ENCODE assay signal across 21 cellular contexts in the genomic region with DNA sequence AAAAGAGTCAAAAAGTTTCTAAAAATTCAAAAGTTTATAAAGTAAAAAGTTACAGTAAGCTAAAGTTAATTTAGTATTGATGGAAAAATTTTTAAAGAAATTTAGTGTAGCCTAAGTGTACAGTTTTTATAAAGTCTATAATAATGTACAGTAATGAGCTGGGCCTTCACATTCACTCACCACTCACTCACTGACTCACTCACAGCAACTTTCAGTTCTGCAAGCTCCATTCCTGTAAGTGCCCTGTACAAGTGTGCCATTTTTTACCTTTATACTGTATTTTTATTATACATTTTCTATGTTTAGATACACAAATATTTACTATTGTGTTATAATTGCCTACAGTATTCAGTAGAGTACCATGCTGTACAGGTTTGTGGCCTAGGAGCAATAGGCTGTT.
"Had no signal": no experiment of that assay in that cellular context is flagged by ENCODE, and none has a peak within 500 bp of the region (broad histone marks: within the 10 kb centered on the region; RNA-seq: fewer than 3 reads in every experiment).

No MANE protein-coding gene starts in this region.

- H3K4me3 ChIP-seq: adrenal gland, breast epithelium, spleen, tibial artery had no signal

- H3K27ac ChIP-seq: adrenal gland, breast epithelium, spleen, tibial artery, WERI-Rb-1 had no signal

- ATAC-seq: activated CD8-positive, alpha-beta memory T cell treated with anti-CD3 and anti-CD28 coated beads, Interleukin-2, amount 10 ng/mL, durations not matched to agents 7 days and 5 days; stimulated activated naive CD8-positive, alpha-beta T cell treated with anti-CD3 and anti-CD28 coated beads, Interleukin-15, Interleukin-2, amounts not matched to agents 100 U/mL and 50 U/mL, for 24 hours; T-helper 17 cell had no signal

- H3K27ac Mint-ChIP-seq: activated CD4-positive, alpha-beta memory T cell treated with anti-CD3 and anti-CD28 coated beads, Interleukin-2, amount 10 ng/mL, durations not matched to agents 7 days and 5 days; activated CD8-positive, alpha-beta memory T cell treated with anti-CD3 and anti-CD28 coated beads, Interleukin-2, amount 10 ng/mL, durations not matched to agents 7 days and 5 days; activated naive CD4-positive, alpha-beta T cell treated with anti-CD3 and anti-CD28 coated beads, Interleukin-2, amount 50 U/mL, for 24 hours; memory B cell; T-helper 17 cell had no signal

- H3K27me3 ChIP-seq: adrenal gland, breast epithelium, spleen, tibial artery had no signal

- H3K4me3 Mint-ChIP-seq: activated CD4-positive, alpha-beta memory T cell treated with anti-CD3 and anti-CD28 coated beads, Interleukin-2, amount 10 ng/mL, durations not matched to agents 7 days and 5 days; activated CD8-positive, alpha-beta memory T cell treated with anti-CD3 and anti-CD28 coated beads, Interleukin-2, amount 10 ng/mL, durations not matched to agents 7 days and 5 days; activated naive CD4-positive, alpha-beta T cell treated with anti-CD3 and anti-CD28 coated beads, Interleukin-2, amount 50 U/mL, for 24 hours; memory B cell; T-helper 17 cell had no signal

- H3K27me3 Mint-ChIP-seq: activated naive CD4-positive, alpha-beta T cell treated with anti-CD3 and anti-CD28 coated beads, Interleukin-2, amount 50 U/mL, for 24 hours; memory B cell; T-helper 17 cell had no signal

- H3K9me3 ChIP-seq: adrenal gland had no signal

- H3K36me3 Mint-ChIP-seq: activated CD8-positive, alpha-beta memory T cell treated with anti-CD3 and anti-CD28 coated beads, Interleukin-2, amount 10 ng/mL, durations not matched to agents 7 days and 5 days had no signal

- H3K4me1 Mint-ChIP-seq: activated CD4-positive, alpha-beta memory T cell treated with anti-CD3 and anti-CD28 coated beads, Interleukin-2, amount 10 ng/mL, durations not matched to agents 7 days and 5 days; activated CD8-positive, alpha-beta memory T cell treated with anti-CD3 and anti-CD28 coated beads, Interleukin-2, amount 10 ng/mL, durations not matched to agents 7 days and 5 days; T-helper 17 cell had no signal

- H3K36me3 ChIP-seq: adrenal gland, breast epithelium, spleen, tibial artery, WERI-Rb-1 had no signal

- H3K4me1 ChIP-seq: adrenal gland, breast epithelium, spleen, tibial artery had no signal

- DNase-seq: activated CD4-positive, alpha-beta memory T cell treated with anti-CD3 and anti-CD28 coated beads, Interleukin-2, amount 10 ng/mL, durations not matched to agents 7 days and 5 days; activated CD4-positive, alpha-beta T cell treated with anti-CD3 and anti-CD28 coated beads for 4 hours; activated CD8-positive, alpha-beta memory T cell treated with anti-CD3 and anti-CD28 coated beads, Interleukin-2, amount 10 ng/mL, durations not matched to agents 7 days and 5 days; activated effector memory CD4-positive, alpha-beta T cell treated with anti-CD3 and anti-CD28 coated beads, Interleukin-2, amount 50 U/mL, for 16 hours; adrenal gland; cerebellar nuclear complex; cortex of kidney; occipital lobe; posterior cingulate gyrus; retina; spleen; stimulated activated CD4-positive, alpha-beta T cell treated with anti-CD3 and anti-CD28 coated beads, Interleukin-1b, Interleukin-23, amount 100 ng/mL, for 48 hours; stimulated activated CD8-positive, alpha-beta memory T cell treated with anti-CD3 and anti-CD28 coated beads, Interleukin-4, amount 100 ng/mL, for 48 hours; stimulated activated naive CD8-positive, alpha-beta T cell treated with anti-CD3 and anti-CD28 coated beads, Interleukin-15, Interleukin-2, amounts not matched to agents 100 U/mL and 50 U/mL, for 24 hours; substantia nigra; T-helper 17 cell; tibial artery; WERI-Rb-1 had no signal
